In genomic region chr1:25810341-25811299, GRCh38 we compare ENCODE assay signal across 8 cellular contexts. TPM values are rescaled to one million over a fixed set of nuclear protein-coding genes. Genes with fewer than 3 reads are reported as not detected.
DNase-seq lines count a peak whose midpoint lies in the region; ATAC-seq and TF ChIP-seq lines count a peak whose summit lies in the region.

No MANE protein-coding gene starts in this region.

- CTCF ChIA-PET in Panc1 (lab: Charles Lee): interaction anchor here (0.6 kb wide), 1 partner anchor 238 kb away, joined by 11 read pairs; no protein-coding TSS in a partner anchor

- no peak overlapping the region for H3K4me3 ChIP-seq in Panc1 (ENCODE audit: low read depth in 2 of 2, low read length in 2 of 2)
- no peak overlapping the region for H3K4me3 ChIP-seq in fibroblast of the aortic adventitia (ENCODE audit: low read depth, low read length)
- H3K4me3 ChIP-seq in transverse colon: no peak overlapping the region

- in situ Hi-C loops in Panc1 (cut with HindIII; ENCODE audit: low pct_unique_long_range_greater_than_20kb, low sequenced_read_pairs): no loop called here
- in situ Hi-C loops in transverse colon (cut with MboI; ENCODE audit: low pct_ligation_motif_present in 1 of 4, low pct_unique_long_range_greater_than_20kb in 1 of 4, low sequenced_read_pairs in 3 of 4): no loop called here

- TF ChIP-seq CTCF in C4-2B (conservative IDR thresholded peaks at IDR 0.05) (peak; percentile 83), Panc1 (IDR thresholded peaks at IDR 0.05) (peak; percentile 97), fibroblast of the aortic adventitia (IDR thresholded peaks at IDR 0.05; ENCODE audit: insufficient read depth, low read length) (peak; percentile 92), omental fat pad (IDR thresholded peaks at IDR 0.05) (peak in 1 of 3 donors; percentile 79), transverse colon (IDR thresholded peaks at IDR 0.05) (peak; percentile 91 to 95 (median 92))

- no TSS peak for BruUV-seq in Panc1 (replicated peaks; lab: Mats Ljungman, UMichigan)

- H3K27ac Mint-ChIP-seq in activated T-cell treated with anti-CD3 and anti-CD28 coated beads, Interleukin-2, amount 50 U/mL, for 72 hours: peak overlapping the region; percentile 22

- H3K4me1 ChIP-seq in Panc1 (ENCODE audit: control insufficient read depth, insufficient read depth, low read length): no peaks in the 10 kb centered on the region
- peaks cover 0 to 13% (median 3%) of the 10 kb centered on the region in 4 donors for H3K4me1 ChIP-seq in transverse colon

- TF ChIP-seq EP300 in transverse colon (IDR thresholded peaks at IDR 0.05; ENCODE audit: low read depth): no peak

- no peaks in the 10 kb centered on the region for H3K27me3 ChIP-seq in Panc1 (ENCODE audit: control insufficient read depth, insufficient read depth, low read length)
- no peaks in the 10 kb centered on the region for H3K27me3 ChIP-seq in transverse colon

- ATAC-seq in HG02623 (IDR thresholded peaks at IDR 0.05; ENCODE audit: unreplicated experiment) (peak; percentile 47), Panc1 (peak; percentile 81), omental fat pad (ENCODE audit: low FRiP score) (no peak), HG03097 (IDR thresholded peaks at IDR 0.05; ENCODE audit: low FRiP score, unreplicated experiment) (no peak)
- peak; percentile 78 to 79 for ATAC-seq in activated T-cell treated with anti-CD3 and anti-CD28 coated beads, Interleukin-2, amount 50 U/mL, for 72 hours (replicated peaks in 1 of 2)

- no peaks in the 10 kb centered on the region for H3K9me3 ChIP-seq in Panc1 (ENCODE audit: control insufficient read depth, insufficient read depth, low read depth, low read length)
- H3K9me3 ChIP-seq in transverse colon: no peaks in the 10 kb centered on the region

- no peaks in the 10 kb centered on the region for H3K9me3 Mint-ChIP-seq in activated T-cell treated with anti-CD3 and anti-CD28 coated beads, Interleukin-2, amount 50 U/mL, for 72 hours

- H3K4me3 Mint-ChIP-seq in activated T-cell treated with anti-CD3 and anti-CD28 coated beads, Interleukin-2, amount 50 U/mL, for 72 hours: no peak overlapping the region

- peak; percentile 42 for DNase-seq in Panc1 (ENCODE audit: low read depth, low spot score)
- peak; percentile 82 to 85 for DNase-seq in activated T-cell treated with anti-CD3 and anti-CD28 coated beads, Interleukin-2, amount 50 U/mL, for 72 hours
- peak; percentile 51 for DNase-seq in fibroblast of the aortic adventitia (ENCODE audit: low read depth)
- peak; percentile 65 for DNase-seq in omental fat pad (ENCODE audit: low spot score)
- DNase-seq in transverse colon: peak; percentile 79

- TF ChIP-seq POLR2A in transverse colon (IDR thresholded peaks at IDR 0.05): no peak

- no peaks in the 10 kb centered on the region for H3K36me3 Mint-ChIP-seq in activated T-cell treated with anti-CD3 and anti-CD28 coated beads, Interleukin-2, amount 50 U/mL, for 72 hours (ENCODE audit: insufficient read depth in 2 of 2)

- H3K36me3 ChIP-seq in Panc1 (ENCODE audit: control insufficient read depth, insufficient read depth, low read length): no peaks in the 10 kb centered on the region
- no peaks in the 10 kb centered on the region for H3K36me3 ChIP-seq in transverse colon

- POLR2A ChIA-PET in Panc1 (lab: Charles Lee): no interaction called here

- no peaks in the 10 kb centered on the region for H3K27me3 Mint-ChIP-seq in activated T-cell treated with anti-CD3 and anti-CD28 coated beads, Interleukin-2, amount 50 U/mL, for 72 hours (ENCODE audit: low read depth)

- intact Hi-C loops in Panc1 (cut with micrococcal nuclease; ENCODE audit: unreplicated experiment): no loop called here
- intact Hi-C loops in transverse colon (cut with DNase I; ENCODE audit: low total_unique reads): no loop called here

- H3K4me1 Mint-ChIP-seq in activated T-cell treated with anti-CD3 and anti-CD28 coated beads, Interleukin-2, amount 50 U/mL, for 72 hours (ENCODE audit: low read depth): peaks cover 14% of the 10 kb centered on the region

- WGBS in transverse colon (ENCODE audit: low coverage in 1 of 2), 2 donors: 39 to 90% methylated on average over 2 to 19 of the region's 21 CpGs

- H3K27ac ChIP-seq in C4-2B: peak overlapping the region; percentile 93
- H3K27ac ChIP-seq in Panc1 (ENCODE audit: low read length): no peak overlapping the region
- no peak overlapping the region for H3K27ac ChIP-seq in transverse colon

RNA-seq across cellular contexts. Expression of gene MTFR1L, which starts 9.1 kb away (rescaled TPM):
- total RNA-seq in Panc1 (2021; ENCODE audit: unreplicated experiment) (68.5 TPM), fibroblast of the aortic adventitia (ENCODE audit: low replicate concordance) (44.6 and 164 TPM in 2 replicates), omental fat pad (10 to 100 TPM; 40.8 to 84.2 (median 61.3) TPM), transverse colon (100 to 1,000 TPM in 1 of 4 donors, 10 to 100 TPM in 3; 73.2 to 125 (median 93.6) TPM)
- polyA plus RNA-seq in Panc1 (2012; ENCODE audit: insufficient read length): 70.2 TPM
- total RNA-seq in activated T-cell treated with anti-CD3 and anti-CD28 coated beads, Interleukin-2, amount 50 U/mL, for 72 hours: 10 to 100 TPM; 34.0 to 39.1 TPM

RNA-seq across cellular contexts. Expression of gene SELENON, which starts 10.6 kb away (rescaled TPM):
- total RNA-seq in Panc1 (2021; ENCODE audit: unreplicated experiment) (57.2 TPM), fibroblast of the aortic adventitia (ENCODE audit: low replicate concordance) (10.2 and 35.0 TPM in 2 replicates), omental fat pad (10 to 100 TPM; 26.0 to 57.3 (median 53.6) TPM), transverse colon (10 to 100 TPM; 17.1 to 68.1 (median 24.4) TPM)
- polyA plus RNA-seq in Panc1 (2012; ENCODE audit: insufficient read length): 66.2 TPM
- 10 to 100 TPM; 29.5 to 31.1 TPM for total RNA-seq in activated T-cell treated with anti-CD3 and anti-CD28 coated beads, Interleukin-2, amount 50 U/mL, for 72 hours

RNA-seq across cellular contexts. Expression of gene AUNIP, which starts 48.6 kb away (rescaled TPM):
- 12.2 TPM for total RNA-seq in Panc1 (2021; ENCODE audit: unreplicated experiment)
- polyA plus RNA-seq in Panc1 (2012; ENCODE audit: insufficient read length): 3.1 TPM
- total RNA-seq in activated T-cell treated with anti-CD3 and anti-CD28 coated beads, Interleukin-2, amount 50 U/mL, for 72 hours: 1 to 10 TPM; 6.9 to 9.9 TPM
- total RNA-seq in fibroblast of the aortic adventitia (ENCODE audit: low replicate concordance): 4.8 TPM in 1 of 2 replicates, not detected in the other
- not detected for total RNA-seq in omental fat pad
- under 1 TPM in 1 of 4 donors, not detected in 3; 0.41 TPM for total RNA-seq in transverse colon

Comparison
In these comparisons a context has a peak if more than half of its experiments do, and no peak if none do; other contexts are left out.
1. ATAC-seq: peak in HG02623 (single experiment), Panc1 (single experiment) and activated T-cell treated with anti-CD3 and anti-CD28 coated beads, Interleukin-2, amount 50 U/mL, for 72 hours (2 of 2); none in omental fat pad (single experiment) and HG03097 (single experiment).
2. Peak in every context shown above with its lines, with median percentiles within 50 percentile points of each other: DNase-seq.